In the genomic region with DNA sequence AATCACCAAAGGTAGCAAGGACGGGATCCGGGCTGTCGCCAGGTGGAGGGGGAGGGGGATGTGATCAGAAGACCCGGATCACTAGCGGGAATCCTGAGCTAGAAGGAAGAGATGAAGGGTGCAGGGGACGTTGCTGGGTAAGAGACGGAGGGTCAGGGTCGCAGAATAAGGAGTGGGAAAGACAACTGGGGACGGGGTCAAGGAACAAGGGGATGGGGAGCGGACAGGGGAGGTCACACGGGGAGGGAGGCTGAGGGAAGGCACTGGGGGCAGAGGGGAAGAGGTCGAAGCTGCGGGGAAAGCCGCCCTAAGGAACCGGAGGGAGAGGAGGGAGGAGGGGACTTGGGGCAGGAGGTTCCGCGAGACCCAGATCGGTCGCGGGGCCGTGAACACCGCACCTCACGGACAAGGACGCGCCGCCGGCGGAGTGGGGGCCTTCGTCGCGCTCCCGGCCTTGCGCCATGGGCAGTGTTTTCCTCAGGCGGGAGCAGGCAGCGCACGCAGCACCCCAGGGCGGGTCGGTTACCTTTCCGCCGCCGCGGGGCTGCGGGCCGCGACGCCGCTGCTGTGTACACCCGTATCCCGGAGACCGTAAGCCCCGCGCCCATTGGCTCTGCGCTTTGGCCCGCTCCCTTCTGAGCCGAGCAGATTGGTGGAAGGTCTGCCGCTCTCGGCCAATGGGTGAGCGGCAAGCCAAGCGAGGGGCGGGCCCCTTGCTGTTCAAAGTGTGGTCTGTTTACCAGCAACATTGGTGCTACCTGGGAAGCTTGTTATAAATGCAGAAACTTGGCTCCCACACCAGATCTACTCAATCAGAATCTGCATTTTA, we compare ENCODE assay signal across 8 cellular contexts. TPM values are rescaled to one million over a fixed set of nuclear protein-coding genes. Genes with fewer than 3 reads are reported as not detected.
DNase-seq lines count a peak whose midpoint lies in the region; ATAC-seq and TF ChIP-seq lines count a peak whose summit lies in the region.

A gene with protein sequence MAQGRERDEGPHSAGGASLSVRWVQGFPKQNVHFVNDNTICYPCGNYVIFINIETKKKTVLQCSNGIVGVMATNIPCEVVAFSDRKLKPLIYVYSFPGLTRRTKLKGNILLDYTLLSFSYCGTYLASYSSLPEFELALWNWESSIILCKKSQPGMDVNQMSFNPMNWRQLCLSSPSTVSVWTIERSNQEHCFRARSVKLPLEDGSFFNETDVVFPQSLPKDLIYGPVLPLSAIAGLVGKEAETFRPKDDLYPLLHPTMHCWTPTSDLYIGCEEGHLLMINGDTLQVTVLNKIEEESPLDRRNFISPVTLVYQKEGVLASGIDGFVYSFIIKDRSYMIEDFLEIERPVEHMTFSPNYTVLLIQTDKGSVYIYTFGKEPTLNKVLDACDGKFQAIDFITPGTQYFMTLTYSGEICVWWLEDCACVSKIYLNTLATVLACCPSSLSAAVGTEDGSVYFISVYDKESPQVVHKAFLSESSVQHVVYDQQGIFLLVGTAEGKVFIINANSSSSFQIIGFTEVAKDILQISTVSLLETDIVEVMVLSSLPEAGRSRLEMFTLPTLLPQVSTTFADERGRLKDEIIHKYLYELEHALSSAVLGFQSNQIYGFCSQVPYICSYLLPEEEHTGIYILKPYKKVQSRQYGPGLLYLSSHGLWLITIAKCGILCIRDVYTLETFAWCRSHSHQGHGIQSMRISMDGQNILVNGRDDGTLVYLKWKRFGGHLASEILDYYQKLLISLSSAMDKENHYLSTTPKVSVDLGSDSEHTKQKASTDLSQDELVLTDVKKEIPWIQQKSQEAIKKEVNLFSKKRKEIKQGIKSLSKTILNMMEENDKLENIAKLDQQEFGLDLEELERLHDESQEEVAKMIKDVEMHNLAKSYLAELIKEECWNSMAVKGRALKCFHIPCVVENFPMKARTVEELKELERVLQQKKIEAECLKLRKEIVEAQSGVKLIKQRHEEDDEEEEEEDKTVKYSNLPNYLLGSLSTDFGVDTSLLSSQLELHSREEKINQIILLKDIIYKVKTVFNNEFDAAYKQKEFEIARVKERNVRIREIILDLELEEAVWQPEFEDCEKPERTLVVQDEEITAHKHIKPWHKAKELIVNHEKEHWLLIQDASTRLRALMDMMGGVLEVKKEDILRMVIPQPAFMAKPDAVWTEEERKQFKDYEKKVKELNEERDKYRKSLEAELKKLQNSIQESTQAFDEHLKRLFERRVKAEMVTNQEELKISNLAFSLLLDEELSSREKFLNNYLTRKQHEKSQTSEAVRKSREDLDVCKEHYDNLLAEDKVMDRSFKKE (N-terminal part only) (minus strand): TSS at position 581 of the 829 bp plus-strand sequence. CDS start 118 bp downstream, at position 463.

- H3K36me3 ChIP-seq in PC-3 (ENCODE audit: low read depth, low read length) = no peaks in the 10 kb centered on the region

- CTCF ChIA-PET in PC-3 (lab: Charles Lee) = interaction anchor here (0.6 kb wide), 1 partner anchor 111 kb away, joined by 10 read pairs; no protein-coding TSS in a partner anchor

- no peaks in the 10 kb centered on the region for H3K79me2 ChIP-seq in PC-3 (ENCODE audit: low read length)

- peak within 1 kb of the TSS; percentile 95 for H3K4me3 ChIP-seq in PC-3 (ENCODE audit: low read length)
- H3K4me3 ChIP-seq in epithelial cell of proximal tubule (ENCODE audit: low read depth, low read length) = peak within 1 kb of the TSS; percentile 86
- peak within 1 kb of the TSS; percentile 49 for H3K4me3 ChIP-seq in mononuclear cell (ENCODE audit: low read length)

- H3F3A ChIP-seq in PC-3 (ENCODE audit: low read length, unreplicated experiment) = no peaks in the 10 kb centered on the region

- in situ Hi-C loops in Caki2 (cut with HindIII; ENCODE audit: low pct_unique_long_range_greater_than_20kb, low sequenced_read_pairs) = no loop called here

- TF ChIP-seq CTCF in PC-3 (conservative IDR thresholded peaks at IDR 0.05; ENCODE audit: low read depth, low read length) = no peak
- no peak for TF ChIP-seq CTCF in epithelial cell of proximal tubule (conservative IDR thresholded peaks at IDR 0.05; ENCODE audit: low read depth, low read length)

- peak within 1 kb of the TSS; percentile 99 for H3K4me2 ChIP-seq in PC-3 (ENCODE audit: low read length)

- DNase-seq in Caki2 (ENCODE audit: low read depth) (peak; percentile 95), HuH-7 (ENCODE audit: low spot score) (peak; percentile 99), PC-3 (peak; percentile 96), epithelial cell of proximal tubule (ENCODE audit: low read depth) (peak; percentile 42)
- peak; percentile 99 for DNase-seq in activated T-cell treated with anti-CD3 and anti-CD28 coated beads, Interleukin-2, amount 50 U/mL, for 24 hours
- DNase-seq in stimulated activated CD8-positive, alpha-beta memory T cell treated with anti-CD3 and anti-CD28 coated beads, Interleukin-2, amount 100 ng/mL, for 1 hour (ENCODE audit: low read depth in 2 of 2) = peak; percentile 97 to 99

- H3K27me3 ChIP-seq in PC-3 (ENCODE audit: low read length) = no peaks in the 10 kb centered on the region
- peaks cover 14% of the 10 kb centered on the region for H3K27me3 ChIP-seq in mononuclear cell (ENCODE audit: insufficient read depth, low read length)

- peak; percentile 100 for ATAC-seq in GM21528 (IDR thresholded peaks at IDR 0.05; ENCODE audit: low FRiP score, unreplicated experiment)
- ATAC-seq in PC-3 = peak; percentile 100

- H3K9me3 ChIP-seq in PC-3 (ENCODE audit: low read length) = no peaks in the 10 kb centered on the region
- peaks cover 8% of the 10 kb centered on the region for H3K9me3 ChIP-seq in mononuclear cell (ENCODE audit: low read depth, low read length)

- H3K27ac Mint-ChIP-seq in activated T-cell treated with anti-CD3 and anti-CD28 coated beads, Interleukin-2, amount 50 U/mL, for 24 hours = peak within 1 kb of the TSS; percentile 59

- H4K20me1 ChIP-seq in PC-3 (ENCODE audit: low read length) = no peaks in the 10 kb centered on the region

- peak within 1 kb of the TSS; percentile 84 for H3K4me3 Mint-ChIP-seq in activated T-cell treated with anti-CD3 and anti-CD28 coated beads, Interleukin-2, amount 50 U/mL, for 24 hours

- intact Hi-C loops in PC-3 (cut with micrococcal nuclease) = no loop called here

- POLR2A ChIA-PET in PC-3 (lab: Charles Lee; ENCODE audit: unreplicated experiment) = no interaction called here

- peak within 1 kb of the TSS; percentile 98 for H2AFZ ChIP-seq in PC-3 (ENCODE audit: low read length)

- H3K9me2 ChIP-seq in PC-3 (replicated peaks; ENCODE audit: low read length) = no peaks in the 10 kb centered on the region

- H3K27ac ChIP-seq in PC-3 (ENCODE audit: low read length) = no peak within 1 kb of the TSS

- no peaks in the 10 kb centered on the region for H3K4me1 ChIP-seq in PC-3 (ENCODE audit: insufficient read depth, low read length)
- peaks cover 13% of the 10 kb centered on the region for H3K4me1 ChIP-seq in mononuclear cell (ENCODE audit: insufficient read depth, low read length)

- peaks cover 12% of the 10 kb centered on the region for H3K4me1 Mint-ChIP-seq in activated T-cell treated with anti-CD3 and anti-CD28 coated beads, Interleukin-2, amount 50 U/mL, for 24 hours (ENCODE audit: low read depth)

- no peaks in the 10 kb centered on the region for H3K36me3 Mint-ChIP-seq in activated T-cell treated with anti-CD3 and anti-CD28 coated beads, Interleukin-2, amount 50 U/mL, for 24 hours (ENCODE audit: low read depth)

- peaks cover 26% of the 10 kb centered on the region for H3K27me3 Mint-ChIP-seq in activated T-cell treated with anti-CD3 and anti-CD28 coated beads, Interleukin-2, amount 50 U/mL, for 24 hours

- peak within 1 kb of the TSS; percentile 84 for H3K9ac ChIP-seq in PC-3 (ENCODE audit: low read length)

- BruUV-seq in PC-3 (replicated peaks; lab: Mats Ljungman, UMichigan) = no TSS peak

- H3K9me3 Mint-ChIP-seq in activated T-cell treated with anti-CD3 and anti-CD28 coated beads, Interleukin-2, amount 50 U/mL, for 24 hours = peaks cover 9% of the 10 kb centered on the region

RNA-seq across cellular contexts. Expression of the gene that starts here (rescaled TPM):
- 1.1 and 2.7 TPM in 2 replicates for total RNA-seq in Caki2 (2014; rRNA removed; shearing (Covaris generic); ENCODE audit: low replicate concordance)
- 0.17 and 0.44 TPM in 2 replicates for total RNA-seq in PC-3 (2014; rRNA removed)
- 0.14 and 0.46 TPM in 2 replicates for total RNA-seq in epithelial cell of proximal tubule
- total RNA-seq in mononuclear cell = 0.10 TPM

Comparison
In these comparisons a context has a peak if more than half of its experiments do, and no peak if none do; other contexts are left out.
1. Peak in DNase-seq, ATAC-seq, H3K4me3 ChIP-seq, H3K9ac ChIP-seq and H3K4me2 ChIP-seq in PC-3; RNA of the gene not detected or under 1 TPM.
2. Peak in DNase-seq and H3K4me3 ChIP-seq in epithelial cell of proximal tubule; RNA of the gene not detected or under 1 TPM.
3. DNase-seq: peak in every context shown above with its lines; median percentile 99 in HuH-7; 99 in activated T-cell treated with anti-CD3 and anti-CD28 coated beads, Interleukin-2, amount 50 U/mL, for 24 hours; 98 in stimulated activated CD8-positive, alpha-beta memory T cell treated with anti-CD3 and anti-CD28 coated beads, Interleukin-2, amount 100 ng/mL, for 1 hour; 96 in PC-3; 95 in Caki2; 42 in epithelial cell of proximal tubule.